ENCODE assay signal across 8 cellular contexts in the genomic region with DNA sequence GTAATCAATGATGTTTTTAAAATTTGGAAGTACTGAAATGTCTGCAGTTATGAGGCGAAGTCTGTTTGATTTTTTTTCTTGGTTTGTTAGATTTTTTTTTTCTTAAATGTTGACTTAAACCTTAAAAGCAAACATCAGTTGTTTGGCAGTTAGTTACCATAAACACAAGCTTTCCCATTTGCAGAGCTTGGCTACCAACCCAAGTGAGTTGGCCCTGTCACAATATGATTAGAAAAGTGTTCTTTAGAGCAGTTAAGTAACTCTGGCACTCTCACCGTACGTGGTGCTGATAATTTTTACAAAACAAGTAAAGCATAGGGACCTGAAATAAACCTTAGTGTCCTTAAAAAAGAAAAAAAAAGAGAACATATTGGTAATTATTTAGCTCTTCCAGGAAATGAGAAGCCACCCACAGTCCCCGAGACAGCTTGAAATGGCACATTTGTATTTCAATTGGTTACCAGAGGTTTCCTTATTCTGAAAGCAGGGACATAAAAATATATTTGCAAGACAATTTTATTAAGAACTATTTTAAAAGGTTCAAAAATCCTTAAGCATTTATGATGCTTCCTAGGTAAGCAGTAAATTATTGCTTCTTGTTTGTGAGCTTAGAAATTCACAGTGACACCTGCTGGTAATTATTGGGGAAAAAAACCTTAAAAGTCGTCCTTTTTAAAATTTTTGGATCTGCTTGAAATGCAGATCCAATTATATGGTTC. TPM values are rescaled to one million over a fixed set of nuclear protein-coding genes. Genes with fewer than 3 reads are reported as not detected.
A peak's percentile ranks its signal among the peaks of the same experiment; 100 is the strongest.
DNase-seq lines count a peak whose midpoint lies in the region; ATAC-seq and TF ChIP-seq lines count a peak whose summit lies in the region.

No MANE protein-coding gene starts in this region.

- H3K4me1 ChIP-seq in HCT116 (ENCODE audit: control insufficient read depth in 1 of 2, insufficient read depth in 2 of 2, low read length in 2 of 2) = peaks cover 0 to 10% of the 10 kb centered on the region in 2 experiments; a peak in 2 of 4 replicates

- ATAC-seq in HCT116 (no peak), WTC11 (no peak), HG02798 (IDR thresholded peaks at IDR 0.05; ENCODE audit: poor library complexity, unreplicated experiment) (no peak)

- in situ Hi-C loops in ACHN (cut with HindIII; ENCODE audit: low pct_ligation_motif_present, low pct_unique_long_range_greater_than_20kb, low sequenced_read_pairs) = no loop called here

- POLR2A ChIA-PET in HCT116 (lab: Charles Lee) (no interaction called here), WTC11 (lab: Charles Lee) (interaction anchor here (1.0 to 1.3 kb wide), 2 partner anchors 37 to 62 kb away, joined by 3 to 4 read pairs; partner anchors contain the start of gene NCOA7)

- peaks cover 10% of the 10 kb centered on the region for H3K27me3 Mint-ChIP-seq in WTC11 (ENCODE audit: low read depth)

- intact Hi-C loops in HCT116 (cut with micrococcal nuclease) = loop anchor here (5.0 kb wide), 1 partner anchor 886 kb away; no protein-coding TSS in a partner anchor

- no peaks in the 10 kb centered on the region for H3K9me2 ChIP-seq in HCT116 (ENCODE audit: insufficient read depth)

- no peaks in the 10 kb centered on the region for H3K9me3 ChIP-seq in HCT116 (ENCODE audit: control insufficient read depth in 1 of 2, insufficient read depth in 1 of 2, low read depth in 1 of 2, low read length in 2 of 2)

- H3K4me3 ChIP-seq in HCT116 (replicated peaks in 1 of 2; ENCODE audit: low read depth in 1 of 2, low read length in 2 of 2) (no peak overlapping the region), kidney epithelial cell (ENCODE audit: low read depth, low read length) (no peak overlapping the region)

- peaks cover 56% of the 10 kb centered on the region for H3K4me1 Mint-ChIP-seq in WTC11

- H2AFZ ChIP-seq in HCT116 (ENCODE audit: low read depth, low read length, poor library complexity, severe bottlenecking) = no peak overlapping the region

- no peak for TF ChIP-seq POLR2A in HCT116 (IDR thresholded peaks at IDR 0.05; ENCODE audit: borderline replicate concordance, extremely low read depth, insufficient read depth, insufficient read length)

- TF ChIP-seq RAD21 in HCT116 (IDR thresholded peaks at IDR 0.05; ENCODE audit: low read depth) = peak; percentile 43; the same call in 1 of the 2 replicates

- peaks cover 33% of the 10 kb centered on the region for H3K36me3 Mint-ChIP-seq in WTC11

- BruUV-seq in HCT116 (replicated peaks; lab: Mats Ljungman, UMichigan) = no TSS peak

- H3K27me3 ChIP-seq in HCT116 (ENCODE audit: insufficient read depth, low read length) = peaks cover 47% of the 10 kb centered on the region
- peaks cover 21% of the 10 kb centered on the region for H3K27me3 ChIP-seq in kidney epithelial cell (ENCODE audit: control insufficient read depth, insufficient read depth, low read length)

- no peak overlapping the region for H3K27ac ChIP-seq in HCT116 (ENCODE audit: low read depth, low read length)

- H3K9me3 Mint-ChIP-seq in WTC11 = no peaks in the 10 kb centered on the region

- no peaks in the 10 kb centered on the region for H3K79me2 ChIP-seq in HCT116 (ENCODE audit: insufficient read depth, low read length)

- H3K4me2 ChIP-seq in HCT116 (ENCODE audit: low read length) = no peak overlapping the region

- no peaks in the 10 kb centered on the region for H3K36me3 ChIP-seq in HCT116 (ENCODE audit: control insufficient read depth in 1 of 2, insufficient read depth in 2 of 2, low read length in 2 of 2)
- no peaks in the 10 kb centered on the region for H3K36me3 ChIP-seq in kidney epithelial cell (ENCODE audit: control insufficient read depth, insufficient read depth, low read length)

- RAD21 ChIA-PET in HCT116 (lab: Charles Lee; ENCODE audit: low non-redundant PET in 1 of 2, low total read pairs in 2 of 2, uncharacterized antibody in 2 of 2, unreplicated experiment in 2 of 2) = interaction anchor here in 1 of 2 experiments (0.7 kb wide), 1 partner anchor 452 kb away, joined by 3 read pairs; the partner anchor contains the start of gene HDDC2

- DNase-seq in ACHN = peak; percentile 25
- DNase-seq in HCT116 (ENCODE audit: low read depth, low spot score) = peak; percentile 13
- no peak for DNase-seq in WTC11 (ENCODE audit: low spot score)
- DNase-seq in kidney epithelial cell (ENCODE audit: low read depth) = no peak
- DNase-seq in NCI-H82 treated with DMSO at 0.1 percent for 48 hours (lab: John Stamatoyannopoulos, UW; ENCODE audit: unreplicated experiment) = no peak
- no peak for DNase-seq in NCI-H526 treated with DMSO at 0.1 percent for 48 hours (lab: John Stamatoyannopoulos, UW)
- no peak for DNase-seq in Ammon's horn (ENCODE audit: low spot score)

- H3K27ac Mint-ChIP-seq in WTC11 = peak overlapping the region; percentile 89

- CTCF ChIA-PET in HCT116 (lab: Charles Lee) = interaction anchor here (0.8 to 2.4 kb wide), 14 partner anchors 8 to 883 kb away, joined by 3 to 36 read pairs (median 6); partner anchors contain the start of gene HINT3
- CTCF ChIA-PET in WTC11 (lab: Charles Lee) = interaction anchor here (0.6 to 2.4 kb wide), 29 partner anchors 8 to 440 kb away, joined by 3 to 21 read pairs (median 3); partner anchors contain the start of gene NCOA7

- H4K20me1 ChIP-seq in HCT116 (ENCODE audit: insufficient read depth) = no peaks in the 10 kb centered on the region

- H3K4me3 Mint-ChIP-seq in WTC11 = peak overlapping the region; percentile 58

- no peak overlapping the region for H3K9ac ChIP-seq in HCT116 (ENCODE audit: low read length)

- TF ChIP-seq CTCF in HCT116 (IDR thresholded peaks at IDR 0.05 in 2 of 3, conservative IDR thresholded peaks at IDR 0.05 in 1 of 3; ENCODE audit: borderline replicate concordance in 1 of 3, insufficient read depth in 1 of 3, low read depth in 2 of 3, low read length in 2 of 3) = peak; percentile 17 to 58 (median 34); a peak in 4 of 6 replicates
- TF ChIP-seq CTCF in WTC11 (IDR thresholded peaks at IDR 0.05) = no peak
- TF ChIP-seq CTCF in kidney epithelial cell (IDR thresholded peaks at IDR 0.05; ENCODE audit: insufficient read depth, low read length, poor library complexity, severe bottlenecking) = peak; percentile 35

TF ChIP-seq in HCT116, 20 proteins besides CTCF, POLR2A, EP300 and RAD21 (continues in another document):
- no peak for TF ChIP-seq ATF3 (IDR thresholded peaks at IDR 0.05)
- TF ChIP-seq TCF7L2 (IDR thresholded peaks at IDR 0.05; ENCODE audit: borderline replicate concordance, extremely low read depth, insufficient read depth, insufficient read length) = no peak
- no peak for TF ChIP-seq EZH2phosphoT487 (IDR thresholded peaks at IDR 0.05; ENCODE audit: borderline replicate concordance)
- no peak for TF ChIP-seq ZFX (IDR thresholded peaks at IDR 0.05)
- TF ChIP-seq YY1 (IDR thresholded peaks at IDR 0.05; ENCODE audit: extremely low read depth, insufficient replicate concordance, low read depth, low read length) = no peak
- no peak for TF ChIP-seq SRF (IDR thresholded peaks at IDR 0.05; ENCODE audit: low read depth)
- TF ChIP-seq SIN3A (IDR thresholded peaks at IDR 0.05; ENCODE audit: low read depth) = no peak
- TF ChIP-seq EZH2 (IDR thresholded peaks at IDR 0.05) = no peak
- no peak for TF ChIP-seq FOSL1 (IDR thresholded peaks at IDR 0.05; ENCODE audit: low read depth)
- TF ChIP-seq ZNF274 (IDR thresholded peaks at IDR 0.05; ENCODE audit: low read depth, low read length) = no peak
- TF ChIP-seq ELF1 (IDR thresholded peaks at IDR 0.05; ENCODE audit: borderline replicate concordance, low read depth) = no peak
- no peak for TF ChIP-seq EGR1 (IDR thresholded peaks at IDR 0.05; ENCODE audit: low read depth)
- TF ChIP-seq SP1 (IDR thresholded peaks at IDR 0.05; ENCODE audit: low read depth) = no peak
- TF ChIP-seq CEBPB (IDR thresholded peaks at IDR 0.05; ENCODE audit: low read depth) = no peak

TF ChIP-seq in WTC11, 78 proteins besides CTCF, POLR2A, EP300 and RAD21 (continues in another document):
- TF ChIP-seq, protein P1, sequence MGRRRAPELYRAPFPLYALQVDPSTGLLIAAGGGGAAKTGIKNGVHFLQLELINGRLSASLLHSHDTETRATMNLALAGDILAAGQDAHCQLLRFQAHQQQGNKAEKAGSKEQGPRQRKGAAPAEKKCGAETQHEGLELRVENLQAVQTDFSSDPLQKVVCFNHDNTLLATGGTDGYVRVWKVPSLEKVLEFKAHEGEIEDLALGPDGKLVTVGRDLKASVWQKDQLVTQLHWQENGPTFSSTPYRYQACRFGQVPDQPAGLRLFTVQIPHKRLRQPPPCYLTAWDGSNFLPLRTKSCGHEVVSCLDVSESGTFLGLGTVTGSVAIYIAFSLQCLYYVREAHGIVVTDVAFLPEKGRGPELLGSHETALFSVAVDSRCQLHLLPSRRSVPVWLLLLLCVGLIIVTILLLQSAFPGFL (CRISPR knock-in tag; IDR thresholded peaks at IDR 0.05; ENCODE audit: borderline replicate concordance) = no peak
- TF ChIP-seq NR3C1 (CRISPR knock-in tag; conservative IDR thresholded peaks at IDR 0.05; ENCODE audit: low read depth) (no peak), TCF7 (CRISPR knock-in tag; IDR thresholded peaks at IDR 0.05; ENCODE audit: low read depth) (no peak), MXD4 (CRISPR knock-in tag; IDR thresholded peaks at IDR 0.05; ENCODE audit: borderline replicate concordance) (no peak), ATF2 (CRISPR knock-in tag; IDR thresholded peaks at IDR 0.05; ENCODE audit: borderline replicate concordance, low read depth) (no peak), CREM (CRISPR knock-in tag; IDR thresholded peaks at IDR 0.05) (no peak), ZNF219 (CRISPR knock-in tag; IDR thresholded peaks at IDR 0.05; ENCODE audit: borderline replicate concordance) (no peak), EMX1 (CRISPR knock-in tag; IDR thresholded peaks at IDR 0.05) (no peak)

RNA-seq across cellular contexts. Expression of gene HEY2, which starts 3.9 kb away (rescaled TPM):
- total RNA-seq in HCT116 (2021; ENCODE audit: unreplicated experiment) = not detected
- 0.04 TPM in 1 of 2 replicates, not detected in the other for polyA plus RNA-seq in HCT116 (2012)
- 10.6 to 12.3 TPM (median 11.5 TPM) in 3 replicates for total RNA-seq in WTC11 (2021)
- 0.25 and 1.7 TPM in 2 replicates for total RNA-seq in kidney epithelial cell

RNA-seq across cellular contexts. Expression of gene NCOA7, which starts 37.4 kb away (rescaled TPM):
- total RNA-seq in HCT116 (2021; ENCODE audit: unreplicated experiment) (13.8 TPM), WTC11 (2021) (9.0 to 14.4 TPM (median 9.9 TPM) in 3 replicates), kidney epithelial cell (21.1 and 21.8 TPM in 2 replicates)
- 7.7 and 8.6 TPM in 2 replicates for polyA plus RNA-seq in HCT116 (2012)

Comparison
In these comparisons a context has a peak if more than half of its experiments do, and no peak if none do; other contexts are left out.
1. DNase-seq: peak in ACHN (single experiment) and HCT116 (single experiment); none in WTC11 (single experiment), kidney epithelial cell (single experiment), NCI-H82 treated with DMSO at 0.1 percent for 48 hours (single experiment), NCI-H526 treated with DMSO at 0.1 percent for 48 hours (single experiment) and Ammon's horn (single experiment).